In the genomic region with DNA sequence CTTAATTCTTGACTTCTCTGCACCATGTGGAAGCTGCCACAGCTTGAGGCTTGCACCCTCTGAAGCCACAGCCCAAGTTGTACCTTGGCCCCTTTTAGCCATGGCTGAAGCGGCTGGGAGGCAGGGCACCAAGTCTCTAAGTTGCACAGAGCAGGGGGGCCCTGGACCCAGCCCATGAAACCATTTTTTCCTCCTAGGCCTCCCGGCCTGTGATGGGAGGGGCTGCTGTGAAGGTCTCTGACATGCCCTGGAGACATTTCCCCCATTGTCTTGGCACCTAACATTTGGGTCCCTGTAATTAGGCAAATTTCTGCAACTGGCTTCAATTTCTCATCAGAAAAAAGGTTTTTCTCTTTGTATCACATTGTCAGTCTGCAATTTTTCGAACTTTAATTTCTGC, we compare ENCODE assay signal across 25 cellular contexts.
A peak's percentile ranks its signal among the peaks of the same experiment; 100 is the strongest.
DNase-seq lines count a peak whose midpoint lies in the region; ATAC-seq, FAIRE-seq and TF ChIP-seq lines count a peak whose summit lies in the region.
"Had no signal": no experiment of that assay in that cellular context is flagged by ENCODE, and none has a peak within 500 bp of the region (broad histone marks: within the 10 kb centered on the region; RNA-seq: fewer than 3 reads in every experiment).

No MANE protein-coding gene starts in this region.

- no peak for TF ChIP-seq CTCF in HepG2 (CRISPR knock-in tag; IDR thresholded peaks at IDR 0.05)
- TF ChIP-seq CTCF in right lobe of liver (IDR thresholded peaks at IDR 0.05) = no peak
- TF ChIP-seq CTCF in HEK293 (tag by site-specific recombination; IDR thresholded peaks at IDR 0.05) = no peak

- H3K79me2 ChIP-seq in HepG2 (ENCODE audit: insufficient read depth, low read length) = no peaks in the 10 kb centered on the region

- TF ChIP-seq POLR2A in HepG2 (IDR thresholded peaks at IDR 0.05; ENCODE audit: insufficient read depth in 1 of 2, low read depth in 2 of 2, low read length in 2 of 2) (no peak), right lobe of liver (IDR thresholded peaks at IDR 0.05) (no peak)

- H3K27me3 ChIP-seq in HepG2 (ENCODE audit: control insufficient read depth in 1 of 2, insufficient read depth in 2 of 2, low read length in 2 of 2) (no peaks in the 10 kb centered on the region), right lobe of liver (no peaks in the 10 kb centered on the region), neuronal stem cell (ENCODE audit: control insufficient read depth in 3 of 3, insufficient read depth in 3 of 3, low read depth in 1 of 3, low read length in 3 of 3) (no peaks in the 10 kb centered on the region)
- H3K27me3 ChIP-seq: BE2C, BLaER1 had no signal

- TF ChIP-seq RAD21 in HepG2 (CRISPR knock-in tag; IDR thresholded peaks at IDR 0.05) = no peak

- BruUV-seq in HepG2 (replicated peaks; lab: Mats Ljungman, UMichigan) = no TSS peak

- no peak overlapping the region for H4K8ac ChIP-seq in neuronal stem cell (ENCODE audit: low read depth, low read length)

- H3K4me1 ChIP-seq in HepG2 (ENCODE audit: insufficient read depth, low read length) (no peaks in the 10 kb centered on the region), right lobe of liver (peaks cover 0 to 4% (median 0%) of the 10 kb centered on the region in 4 donors), HEK293 (ENCODE audit: control insufficient read depth, insufficient read depth, low read length) (no peaks in the 10 kb centered on the region), neuronal stem cell (ENCODE audit: control insufficient read depth in 2 of 2, insufficient read depth in 1 of 2, low read depth in 1 of 2, low read length in 2 of 2) (peaks cover 0 to 8% of the 10 kb centered on the region in 2 donors)
- H3K4me1 ChIP-seq: BE2C, BLaER1 had no signal

- CTCF ChIA-PET in HepG2 (lab: Yijun Ruan, JAX; ENCODE audit: low intra/inter-chr PET ratio, low total read pairs) = no interaction called here
- CTCF ChIA-PET in HEK293 (lab: Yijun Ruan, JAX) = no interaction called here

- ATAC-seq in HepG2 = no peak
- no peak for ATAC-seq in right lobe of liver
- no peak for ATAC-seq in left cardiac atrium
- ATAC-seq: GM12878 had no signal

- no peak overlapping the region for H3K4ac ChIP-seq in neuronal stem cell (ENCODE audit: low read length)

- POLR2A ChIA-PET in HepG2 (lab: Yijun Ruan, JAX) = no interaction called here
- POLR2A ChIA-PET in HEK293 (lab: Yijun Ruan, JAX) = no interaction called here

- H3K14ac ChIP-seq in neuronal stem cell (ENCODE audit: low read length) = no peak overlapping the region

- H2BK15ac ChIP-seq in neuronal stem cell (ENCODE audit: low read length) = no peak overlapping the region

- H3K4me2 ChIP-seq in HepG2 (ENCODE audit: low read depth, low read length) (no peak overlapping the region), neuronal stem cell (ENCODE audit: insufficient read depth, low read length, poor library complexity, severe bottlenecking) (peak overlapping the region; percentile 2)
- H3K4me2 ChIP-seq: BLaER1 had no signal

- H2BK5ac ChIP-seq in neuronal stem cell (ENCODE audit: low read length) = no peak overlapping the region

- in situ Hi-C loops in HepG2 (cut with HindIII; ENCODE audit: extremely low pct_ligation_motif_present, low pct_unique_long_range_greater_than_20kb) = no loop called here

- no peaks in the 10 kb centered on the region for H4K20me1 ChIP-seq in HepG2 (ENCODE audit: insufficient read depth, low read length)
- H4K20me1 ChIP-seq: BLaER1 had no signal

- H2AFZ ChIP-seq in HepG2 (ENCODE audit: low read length) (no peak overlapping the region), neuronal stem cell (ENCODE audit: low read length) (no peak overlapping the region)

- H3K36me3 ChIP-seq in HepG2 (replicated peaks in 1 of 2; ENCODE audit: control insufficient read depth in 1 of 2, insufficient read depth in 2 of 2, low read length in 2 of 2) (no peaks in the 10 kb centered on the region), right lobe of liver (no peaks in the 10 kb centered on the region), HEK293 (ENCODE audit: control insufficient read depth in 2 of 2, insufficient read depth in 1 of 2, low read length in 2 of 2) (no peaks in the 10 kb centered on the region), neuronal stem cell (replicated peaks in 1 of 2; ENCODE audit: control insufficient read depth in 2 of 2, insufficient read depth in 2 of 2, low read length in 2 of 2) (peaks cover 0 to 2% of the 10 kb centered on the region in 2 donors)
- H3K36me3 ChIP-seq: BE2C, BLaER1 had no signal

- H3K9me3 ChIP-seq in HepG2 (ENCODE audit: low read length) (peaks cover 33% of the 10 kb centered on the region), right lobe of liver (no peaks in the 10 kb centered on the region), HEK293 (ENCODE audit: control insufficient read depth, insufficient read depth, low read depth, low read length) (no peaks in the 10 kb centered on the region), neuronal stem cell (replicated peaks in 1 of 2; ENCODE audit: control insufficient read depth in 2 of 2, insufficient read depth in 1 of 2, low read depth in 1 of 2, low read length in 2 of 2) (peaks cover 0 to 6% of the 10 kb centered on the region in 2 donors)
- H3K9me3 ChIP-seq: BE2C had no signal

- H3K4me3 ChIP-seq in HepG2 (replicated peaks in 1 of 3; ENCODE audit: insufficient read depth in 1 of 3, low read depth in 2 of 3, low read length in 3 of 3) (no peak overlapping the region), right lobe of liver (no peak overlapping the region), HEK293 (ENCODE audit: low read depth, low read length) (no peak overlapping the region), neuronal stem cell (ENCODE audit: low read length in 2 of 2) (no peak overlapping the region)
- H3K4me3 ChIP-seq: BLaER1, GM12878 had no signal

- no peak for FAIRE-seq in HepG2 (lab: Jason Lieb, UNC)
- FAIRE-seq: GM12878, GM12892, GM18507 had no signal

- H3K9ac ChIP-seq in HepG2 (ENCODE audit: insufficient read depth, low read depth, low read length) = no peak overlapping the region
- H3K9ac ChIP-seq in neuronal stem cell (ENCODE audit: low read depth, low read length, poor library complexity) = no peak overlapping the region
- H3K9ac ChIP-seq: BLaER1 had no signal

- H3K27ac ChIP-seq in HepG2 (ENCODE audit: extremely low read length, insufficient read depth, low read length) (no peak overlapping the region), right lobe of liver (no peak overlapping the region), HEK293 (ENCODE audit: extremely low read depth, low read depth, low read length) (no peak overlapping the region), neuronal stem cell (replicated peaks; ENCODE audit: low read length) (no peak overlapping the region)
- H3K27ac ChIP-seq: 22Rv1, BLaER1 had no signal

- no peaks in the 10 kb centered on the region for H3K79me1 ChIP-seq in neuronal stem cell (ENCODE audit: low read depth, low read length)

- 3% methylated on average over 1 of the region's 3 CpGs for WGBS in HepG2 (ENCODE audit: low lambda C conversion rate)
- 92% methylated on average over 1 of the region's 3 CpGs for WGBS in right lobe of liver (ENCODE audit: insufficient coverage, low coverage, low lambda C conversion rate, missing lambda C conversion rate)
- WGBS in neuronal stem cell (ENCODE audit: extremely low coverage in 2 of 2, insufficient read length in 2 of 2, insufficient replicate concordance in 1 of 2), 2 donors = no CpG with 5 or more reads among the region's 3 CpGs

- no peak for DNase-seq in HepG2 (ENCODE audit: low spot score)
- no peak for DNase-seq in right lobe of liver
- DNase-seq in neuronal stem cell (ENCODE audit: low spot score) = no peak
- no peak for DNase-seq in left cardiac atrium
- DNase-seq in SW480 (ENCODE audit: low spot score) = no peak
- DNase-seq: ACHN; BE2C; C1 segment of cervical spinal cord; CD4-positive, alpha-beta memory T cell; CD4-positive, CD25-positive, alpha-beta regulatory T cell; CD8-positive, alpha-beta memory T cell; COR-L47; DMS 273 treated with DMSO at 0.1 percent for 48 hours; DMS153; DMS53; DMS79; DND-41; EL; GDM1 had no signal

- H3K23ac ChIP-seq in neuronal stem cell (ENCODE audit: low read depth, low read length, poor library complexity) = no peak overlapping the region

- no peak overlapping the region for H2BK12ac ChIP-seq in neuronal stem cell (ENCODE audit: low read length)

- no peak overlapping the region for H2BK120ac ChIP-seq in neuronal stem cell (ENCODE audit: low read depth, low read length)

- H2AK5ac ChIP-seq in neuronal stem cell (ENCODE audit: low read depth, low read length) = no peak overlapping the region

- no peak overlapping the region for H4K91ac ChIP-seq in neuronal stem cell (ENCODE audit: low read depth, low read length, poor library complexity)

- TF ChIP-seq EP300 in HepG2 (IDR thresholded peaks at IDR 0.05; ENCODE audit: low read depth in 2 of 2, low read length in 2 of 2) (no peak), HepG2 (CRISPR knock-in tag; IDR thresholded peaks at IDR 0.05; ENCODE audit: borderline replicate concordance) (no peak)

- no peak overlapping the region for H3K18ac ChIP-seq in neuronal stem cell (ENCODE audit: low read length)

- intact Hi-C loops in HepG2 (cut with micrococcal nuclease; ENCODE audit: unreplicated experiment) = no loop called here
- intact Hi-C loops in right lobe of liver (cut with DNase I) = no loop called here
- intact Hi-C loops in left cardiac atrium (cut with DNase I) = no loop called here

TF ChIP-seq in HepG2, 621 proteins besides CTCF, POLR2A, EP300 and RAD21:
- TF ChIP-seq, protein P1, sequence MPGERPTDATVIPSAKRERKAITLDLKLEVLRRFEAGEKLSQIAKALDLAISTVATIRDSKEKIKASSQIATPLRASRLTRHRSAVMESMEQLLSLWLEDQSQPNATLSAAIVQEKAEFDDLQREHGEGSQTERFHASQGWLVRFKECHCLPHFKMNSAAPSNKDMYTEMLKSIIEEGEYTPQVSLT (CRISPR knock-in tag; IDR thresholded peaks at IDR 0.05; ENCODE audit: borderline replicate concordance, low read depth) = no peak
- peak; percentile 57 for TF ChIP-seq ZFP36 (IDR thresholded peaks at IDR 0.05; ENCODE audit: borderline replicate concordance, low read depth, low read length, partially characterized antibody)

TF ChIP-seq in HEK293, 187 proteins besides CTCF, POLR2A, EP300 and RAD21 (continues in another document):
- no peak for TF ChIP-seq ZNF138 (tag by site-specific recombination; IDR thresholded peaks at IDR 0.05; ENCODE audit: borderline replicate concordance)

Comparison
In these comparisons a context has a peak if more than half of its experiments do, and no peak if none do; other contexts are left out.
1. Of the 63 proteins assayed by ChIP-seq in both HepG2 and HEK293: peak only in HepG2: none; only in HEK293: SETDB1 and ZBTB20; in both: none; in neither: 61.